Comparison of ENCODE assay signal across 1 cellular context in genomic region chr19:3970808-3971598, GRCh38.
TF ChIP-seq lines count a peak whose summit lies in the region.

Gene DAPK3 (minus strand): TSS chr19:3971099. CDS start chr19:3969735, 1,364 bp downstream.

TF ChIP-seq in HepG2, 621 proteins besides CTCF, POLR2A, EP300 and RAD21 (continued from another document and continues in another):
- TF ChIP-seq, protein P1, sequence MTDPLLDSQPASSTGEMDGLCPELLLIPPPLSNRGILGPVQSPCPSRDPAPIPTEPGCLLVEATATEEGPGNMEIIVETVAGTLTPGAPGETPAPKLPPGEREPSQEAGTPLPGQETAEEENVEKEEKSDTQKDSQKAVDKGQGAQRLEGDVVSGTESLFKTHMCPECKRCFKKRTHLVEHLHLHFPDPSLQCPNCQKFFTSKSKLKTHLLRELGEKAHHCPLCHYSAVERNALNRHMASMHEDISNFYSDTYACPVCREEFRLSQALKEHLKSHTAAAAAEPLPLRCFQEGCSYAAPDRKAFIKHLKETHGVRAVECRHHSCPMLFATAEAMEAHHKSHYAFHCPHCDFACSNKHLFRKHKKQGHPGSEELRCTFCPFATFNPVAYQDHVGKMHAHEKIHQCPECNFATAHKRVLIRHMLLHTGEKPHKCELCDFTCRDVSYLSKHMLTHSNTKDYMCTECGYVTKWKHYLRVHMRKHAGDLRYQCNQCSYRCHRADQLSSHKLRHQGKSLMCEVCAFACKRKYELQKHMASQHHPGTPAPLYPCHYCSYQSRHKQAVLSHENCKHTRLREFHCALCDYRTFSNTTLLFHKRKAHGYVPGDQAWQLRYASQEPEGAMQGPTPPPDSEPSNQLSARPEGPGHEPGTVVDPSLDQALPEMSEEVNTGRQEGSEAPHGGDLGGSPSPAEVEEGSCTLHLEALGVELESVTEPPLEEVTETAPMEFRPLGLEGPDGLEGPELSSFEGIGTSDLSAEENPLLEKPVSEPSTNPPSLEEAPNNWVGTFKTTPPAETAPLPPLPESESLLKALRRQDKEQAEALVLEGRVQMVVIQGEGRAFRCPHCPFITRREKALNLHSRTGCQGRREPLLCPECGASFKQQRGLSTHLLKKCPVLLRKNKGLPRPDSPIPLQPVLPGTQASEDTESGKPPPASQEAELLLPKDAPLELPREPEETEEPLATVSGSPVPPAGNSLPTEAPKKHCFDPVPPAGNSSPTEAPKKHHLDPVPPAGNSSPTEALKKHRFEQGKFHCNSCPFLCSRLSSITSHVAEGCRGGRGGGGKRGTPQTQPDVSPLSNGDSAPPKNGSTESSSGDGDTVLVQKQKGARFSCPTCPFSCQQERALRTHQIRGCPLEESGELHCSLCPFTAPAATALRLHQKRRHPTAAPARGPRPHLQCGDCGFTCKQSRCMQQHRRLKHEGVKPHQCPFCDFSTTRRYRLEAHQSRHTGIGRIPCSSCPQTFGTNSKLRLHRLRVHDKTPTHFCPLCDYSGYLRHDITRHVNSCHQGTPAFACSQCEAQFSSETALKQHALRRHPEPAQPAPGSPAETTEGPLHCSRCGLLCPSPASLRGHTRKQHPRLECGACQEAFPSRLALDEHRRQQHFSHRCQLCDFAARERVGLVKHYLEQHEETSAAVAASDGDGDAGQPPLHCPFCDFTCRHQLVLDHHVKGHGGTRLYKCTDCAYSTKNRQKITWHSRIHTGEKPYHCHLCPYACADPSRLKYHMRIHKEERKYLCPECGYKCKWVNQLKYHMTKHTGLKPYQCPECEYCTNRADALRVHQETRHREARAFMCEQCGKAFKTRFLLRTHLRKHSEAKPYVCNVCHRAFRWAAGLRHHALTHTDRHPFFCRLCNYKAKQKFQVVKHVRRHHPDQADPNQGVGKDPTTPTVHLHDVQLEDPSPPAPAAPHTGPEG (CRISPR knock-in tag; IDR thresholded peaks at IDR 0.05), result peak; percentile 43; the same call in 1 of the 2 replicates
- peak; percentile 91 for TF ChIP-seq GABPA (IDR thresholded peaks at IDR 0.05; ENCODE audit: low read depth, low read length)
- TF ChIP-seq GABPA (CRISPR knock-in tag; IDR thresholded peaks at IDR 0.05; ENCODE audit: low read depth), result peak; percentile 95
- TF ChIP-seq ZNF747 (CRISPR knock-in tag; IDR thresholded peaks at IDR 0.05; ENCODE audit: borderline replicate concordance), result 0 out of 2 replicates have a peak, but pooled peaks have one; percentile 55
- TF ChIP-seq MEIS2 (CRISPR knock-in tag; IDR thresholded peaks at IDR 0.05), result peak; percentile 16; the same call in 1 of the 2 replicates
- TF ChIP-seq, protein P2, sequence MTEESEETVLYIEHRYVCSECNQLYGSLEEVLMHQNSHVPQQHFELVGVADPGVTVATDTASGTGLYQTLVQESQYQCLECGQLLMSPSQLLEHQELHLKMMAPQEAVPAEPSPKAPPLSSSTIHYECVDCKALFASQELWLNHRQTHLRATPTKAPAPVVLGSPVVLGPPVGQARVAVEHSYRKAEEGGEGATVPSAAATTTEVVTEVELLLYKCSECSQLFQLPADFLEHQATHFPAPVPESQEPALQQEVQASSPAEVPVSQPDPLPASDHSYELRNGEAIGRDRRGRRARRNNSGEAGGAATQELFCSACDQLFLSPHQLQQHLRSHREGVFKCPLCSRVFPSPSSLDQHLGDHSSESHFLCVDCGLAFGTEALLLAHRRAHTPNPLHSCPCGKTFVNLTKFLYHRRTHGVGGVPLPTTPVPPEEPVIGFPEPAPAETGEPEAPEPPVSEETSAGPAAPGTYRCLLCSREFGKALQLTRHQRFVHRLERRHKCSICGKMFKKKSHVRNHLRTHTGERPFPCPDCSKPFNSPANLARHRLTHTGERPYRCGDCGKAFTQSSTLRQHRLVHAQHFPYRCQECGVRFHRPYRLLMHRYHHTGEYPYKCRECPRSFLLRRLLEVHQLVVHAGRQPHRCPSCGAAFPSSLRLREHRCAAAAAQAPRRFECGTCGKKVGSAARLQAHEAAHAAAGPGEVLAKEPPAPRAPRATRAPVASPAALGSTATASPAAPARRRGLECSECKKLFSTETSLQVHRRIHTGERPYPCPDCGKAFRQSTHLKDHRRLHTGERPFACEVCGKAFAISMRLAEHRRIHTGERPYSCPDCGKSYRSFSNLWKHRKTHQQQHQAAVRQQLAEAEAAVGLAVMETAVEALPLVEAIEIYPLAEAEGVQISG (CRISPR knock-in tag; IDR thresholded peaks at IDR 0.05), result peak; percentile 63; the same call in 1 of the 2 replicates
- no peak for TF ChIP-seq HMG20B (CRISPR knock-in tag; conservative IDR thresholded peaks at IDR 0.05)
- peak; percentile 49 for TF ChIP-seq POLR2AphosphoS5 (IDR thresholded peaks at IDR 0.05; ENCODE audit: low read depth, low read length)
- TF ChIP-seq SRF (IDR thresholded peaks at IDR 0.05; ENCODE audit: low read depth, low read length), result peak; percentile 47; the same call in 1 of the 2 replicates
- 0 out of 2 replicates have a peak, but pooled peaks have one; percentile 23 for TF ChIP-seq KLF12 (CRISPR knock-in tag; IDR thresholded peaks at IDR 0.05; ENCODE audit: borderline replicate concordance)
- TF ChIP-seq ZNF337 (CRISPR knock-in tag; IDR thresholded peaks at IDR 0.05; ENCODE audit: borderline replicate concordance, low read depth), result no peak
- no peak for TF ChIP-seq ARID3A (IDR thresholded peaks at IDR 0.05; ENCODE audit: low read depth, low read length)
- no peak for TF ChIP-seq ZNF703 (CRISPR knock-in tag; IDR thresholded peaks at IDR 0.05; ENCODE audit: borderline replicate concordance)
- peak; percentile 54 for TF ChIP-seq HNRNPK (IDR thresholded peaks at IDR 0.05; ENCODE audit: low read depth, low read length, poor library complexity, severe bottlenecking)
- TF ChIP-seq ASH2L (IDR thresholded peaks at IDR 0.05; ENCODE audit: insufficient read length, low read depth, low read length), result peak; percentile 65
- peak; percentile 31 for TF ChIP-seq HNRNPLL (IDR thresholded peaks at IDR 0.05; ENCODE audit: low read depth, low read length, poor library complexity, severe bottlenecking)
- TF ChIP-seq, protein P3, sequence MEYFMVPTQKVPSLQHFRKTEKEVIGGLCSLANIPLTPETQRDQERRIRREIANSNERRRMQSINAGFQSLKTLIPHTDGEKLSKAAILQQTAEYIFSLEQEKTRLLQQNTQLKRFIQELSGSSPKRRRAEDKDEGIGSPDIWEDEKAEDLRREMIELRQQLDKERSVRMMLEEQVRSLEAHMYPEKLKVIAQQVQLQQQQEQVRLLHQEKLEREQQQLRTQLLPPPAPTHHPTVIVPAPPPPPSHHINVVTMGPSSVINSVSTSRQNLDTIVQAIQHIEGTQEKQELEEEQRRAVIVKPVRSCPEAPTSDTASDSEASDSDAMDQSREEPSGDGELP (IDR thresholded peaks at IDR 0.05; ENCODE audit: borderline replicate concordance, low read depth), result peak; percentile 26; the same call in 1 of the 2 replicates
- no peak for TF ChIP-seq ZNF33A (CRISPR knock-in tag; IDR thresholded peaks at IDR 0.05; ENCODE audit: borderline replicate concordance)
- no peak for TF ChIP-seq PLRG1 (conservative IDR thresholded peaks at IDR 0.05)
- TF ChIP-seq ATF7-NPFF (CRISPR knock-in tag; IDR thresholded peaks at IDR 0.05; ENCODE audit: low read depth), result no peak; the same call in 1 of the 2 replicates
- 0 out of 2 replicates have a peak, but pooled peaks have one; percentile 35 for TF ChIP-seq ZBTB44 (CRISPR knock-in tag; IDR thresholded peaks at IDR 0.05)
- 0 out of 2 replicates have a peak, but pooled peaks have one; percentile 23 for TF ChIP-seq ZNF792 (CRISPR knock-in tag; IDR thresholded peaks at IDR 0.05)
- no peak for TF ChIP-seq ATRX (CRISPR knock-in tag; IDR thresholded peaks at IDR 0.05; ENCODE audit: borderline replicate concordance)
- 0 out of 2 replicates have a peak, but pooled peaks have one; percentile 45 for TF ChIP-seq CCDC6 (CRISPR knock-in tag; IDR thresholded peaks at IDR 0.05)
- no peak for TF ChIP-seq SOX13 (IDR thresholded peaks at IDR 0.05)
- 0 out of 4 replicates have a peak, but pooled peaks of 1 of the 2 experiments have one; percentile 50 for TF ChIP-seq SOX13 (CRISPR knock-in tag; conservative IDR thresholded peaks at IDR 0.05 in 1 of 2, IDR thresholded peaks at IDR 0.05 in 1 of 2)
- TF ChIP-seq, protein P4, sequence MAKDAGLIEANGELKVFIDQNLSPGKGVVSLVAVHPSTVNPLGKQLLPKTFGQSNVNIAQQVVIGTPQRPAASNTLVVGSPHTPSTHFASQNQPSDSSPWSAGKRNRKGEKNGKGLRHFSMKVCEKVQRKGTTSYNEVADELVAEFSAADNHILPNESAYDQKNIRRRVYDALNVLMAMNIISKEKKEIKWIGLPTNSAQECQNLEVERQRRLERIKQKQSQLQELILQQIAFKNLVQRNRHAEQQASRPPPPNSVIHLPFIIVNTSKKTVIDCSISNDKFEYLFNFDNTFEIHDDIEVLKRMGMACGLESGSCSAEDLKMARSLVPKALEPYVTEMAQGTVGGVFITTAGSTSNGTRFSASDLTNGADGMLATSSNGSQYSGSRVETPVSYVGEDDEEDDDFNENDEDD (CRISPR knock-in tag; IDR thresholded peaks at IDR 0.05; ENCODE audit: borderline replicate concordance), result peak; percentile 50; the same call in 1 of the 2 replicates
- TF ChIP-seq HDAC2 (CRISPR knock-in tag; IDR thresholded peaks at IDR 0.05), result peak; percentile 55; the same call in 1 of the 2 replicates
- TF ChIP-seq XRCC5 (optimal IDR thresholded peaks at IDR 0.05; ENCODE audit: low read length), result peak; percentile 48
- 0 out of 2 replicates have a peak, but pooled peaks have one; percentile 19 for TF ChIP-seq TGIF2 (CRISPR knock-in tag; IDR thresholded peaks at IDR 0.05)
- TF ChIP-seq ZNF609 (CRISPR knock-in tag; IDR thresholded peaks at IDR 0.05; ENCODE audit: borderline replicate concordance), result no peak
- peak; percentile 80; the same call in 1 of the 2 replicates for TF ChIP-seq ELF3 (CRISPR knock-in tag; IDR thresholded peaks at IDR 0.05)
- TF ChIP-seq RBM22 (optimal IDR thresholded peaks at IDR 0.05; ENCODE audit: low read length), result peak; percentile 92
- TF ChIP-seq, protein P5, sequence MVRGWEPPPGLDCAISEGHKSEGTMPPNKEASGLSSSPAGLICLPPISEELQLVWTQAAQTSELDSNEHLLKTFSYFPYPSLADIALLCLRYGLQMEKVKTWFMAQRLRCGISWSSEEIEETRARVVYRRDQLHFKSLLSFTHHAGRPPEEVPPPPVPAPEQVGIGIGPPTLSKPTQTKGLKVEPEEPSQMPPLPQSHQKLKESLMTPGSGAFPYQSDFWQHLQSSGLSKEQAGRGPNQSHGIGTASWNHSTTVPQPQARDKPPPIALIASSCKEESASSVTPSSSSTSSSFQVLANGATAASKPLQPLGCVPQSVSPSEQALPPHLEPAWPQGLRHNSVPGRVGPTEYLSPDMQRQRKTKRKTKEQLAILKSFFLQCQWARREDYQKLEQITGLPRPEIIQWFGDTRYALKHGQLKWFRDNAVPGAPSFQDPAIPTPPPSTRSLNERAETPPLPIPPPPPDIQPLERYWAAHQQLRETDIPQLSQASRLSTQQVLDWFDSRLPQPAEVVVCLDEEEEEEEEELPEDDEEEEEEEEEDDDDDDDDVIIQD (CRISPR knock-in tag; IDR thresholded peaks at IDR 0.05; ENCODE audit: low read depth), result 0 out of 2 replicates have a peak, but pooled peaks have one; percentile 16
- TF ChIP-seq SALL2 (CRISPR knock-in tag; IDR thresholded peaks at IDR 0.05), result peak; percentile 74
- peak; percentile 95 for TF ChIP-seq NFYC (CRISPR knock-in tag; IDR thresholded peaks at IDR 0.05)
- TF ChIP-seq GATAD1 (CRISPR knock-in tag; IDR thresholded peaks at IDR 0.05), result peak; percentile 79
- 0 out of 2 replicates have a peak, but pooled peaks have one; percentile 28 for TF ChIP-seq ZNF224 (CRISPR knock-in tag; IDR thresholded peaks at IDR 0.05)
- peak in 1 of 2 experiments; percentile 55; a peak in 1 of 4 replicates for TF ChIP-seq KLF16 (CRISPR knock-in tag; IDR thresholded peaks at IDR 0.05)
